In the genomic region with DNA sequence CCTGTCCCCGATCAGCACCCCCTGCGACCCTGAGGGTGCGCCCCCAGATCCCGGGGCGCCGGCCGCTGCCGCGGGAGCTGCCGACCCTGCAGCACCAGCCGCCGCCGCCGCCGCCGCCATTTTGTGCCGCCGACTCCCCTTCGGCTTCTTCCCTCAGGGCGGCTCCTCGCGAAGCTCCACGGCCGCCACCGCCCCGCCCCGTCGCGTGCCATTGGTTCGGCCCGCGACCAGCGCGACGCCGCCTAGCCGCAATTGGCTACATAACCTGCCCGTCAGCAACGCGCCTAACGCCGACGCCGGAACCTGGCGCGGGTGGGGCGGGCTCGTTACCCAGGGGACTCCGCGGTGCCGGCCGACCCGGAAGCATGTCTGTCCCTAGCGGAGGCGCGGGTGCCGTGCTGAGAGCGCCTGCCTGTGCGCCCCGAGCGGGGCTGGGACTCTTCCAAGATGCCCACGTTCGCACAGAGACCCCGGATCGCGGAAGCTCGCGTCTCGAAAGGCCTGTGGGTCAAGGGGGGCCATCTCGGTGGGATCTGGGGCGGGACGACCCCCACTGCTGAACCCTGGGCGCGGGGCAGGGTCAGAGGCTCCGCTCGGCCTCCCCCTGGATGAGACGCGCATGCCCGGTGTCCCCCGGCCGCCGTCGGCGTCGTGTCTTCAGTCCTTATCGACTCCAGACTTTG, we compare ENCODE assay signal across 8 cellular contexts. TPM values are rescaled to one million over a fixed set of nuclear protein-coding genes. Genes with fewer than 3 reads are reported as not detected.
DNase-seq lines count a peak whose midpoint lies in the region; ATAC-seq and TF ChIP-seq lines count a peak whose summit lies in the region.

A gene (minus strand): TSS at position 149 of the 683 bp plus-strand sequence. CDS start 29 bp downstream, at position 120.

- peak; percentile 58 for TF ChIP-seq CTCF in GM12865 (IDR thresholded peaks at IDR 0.05; ENCODE audit: insufficient read depth, low read depth, low read length, missing control alignments)
- peak; percentile 59 to 91 (median 80) for TF ChIP-seq CTCF in ovary (IDR thresholded peaks at IDR 0.05)
- peak in 5 of 6 experiments; percentile 44 to 79 (median 70) for TF ChIP-seq CTCF in thyroid gland (IDR thresholded peaks at IDR 0.05)

- no peaks in the 10 kb centered on the region for H3K9me3 Mint-ChIP-seq in activated naive CD8-positive, alpha-beta T cell treated with anti-CD3 and anti-CD28 coated beads for 36 hours

- H3K4me1 Mint-ChIP-seq in activated naive CD8-positive, alpha-beta T cell treated with anti-CD3 and anti-CD28 coated beads for 36 hours: peaks cover 42% of the 10 kb centered on the region

- intact Hi-C loops in head of caudate nucleus (cut with DNase I) (loop anchor here (10.0 kb wide), 1 partner anchor 45 kb away; a partner anchor contains a TSS), ovary (cut with DNase I) (loop anchor here in 1 of 4 donors (2.0 kb wide), 1 partner anchor 51 kb away; a partner anchor contains a TSS), thyroid gland (cut with DNase I) (no loop called here)

- peaks cover 10% of the 10 kb centered on the region for H3K4me1 ChIP-seq in ovary (ENCODE audit: insufficient read depth)
- H3K4me1 ChIP-seq in thyroid gland: peaks cover 16 to 18% of the 10 kb centered on the region in 2 donors

- ATAC-seq in HG02642 (IDR thresholded peaks at IDR 0.05; ENCODE audit: poor library complexity, unreplicated experiment): peak; percentile 89

- DNase-seq in GM12865 (ENCODE audit: low read depth): peak; percentile 100
- DNase-seq in NCI-H1105 (lab: John Stamatoyannopoulos, UW): peak; percentile 98
- peak; percentile 97 for DNase-seq in SKM-1 treated with dmso at 0.1 percent for 144 hours (lab: John Stamatoyannopoulos, UW; ENCODE audit: unreplicated experiment)
- DNase-seq in activated naive CD8-positive, alpha-beta T cell treated with anti-CD3 and anti-CD28 coated beads for 36 hours: peak; percentile 100
- DNase-seq in head of caudate nucleus: peak; percentile 95 to 100 (median 99)
- DNase-seq in ovary: peak; percentile 98 to 99 (median 99)
- peak; percentile 99 for DNase-seq in thyroid gland

- no peaks in the 10 kb centered on the region for H3K9me3 ChIP-seq in ovary
- no peaks in the 10 kb centered on the region for H3K9me3 ChIP-seq in thyroid gland

- peak within 1 kb of the TSS; percentile 81 for H3K4me3 ChIP-seq in GM12865 (ENCODE audit: low read depth, low read length)
- peak within 1 kb of the TSS; percentile 64 for H3K4me3 ChIP-seq in ovary
- H3K4me3 ChIP-seq in thyroid gland (replicated peaks in 1 of 3): peak within 1 kb of the TSS; percentile 84 to 99 (median 87)

- H3K36me3 ChIP-seq in ovary (no peaks in the 10 kb centered on the region), thyroid gland (peaks cover 41 to 42% of the 10 kb centered on the region in 2 donors)

- no peak for TF ChIP-seq EP300 in ovary (IDR thresholded peaks at IDR 0.05)

- H3K27me3 ChIP-seq in ovary (no peaks in the 10 kb centered on the region), thyroid gland (no peaks in the 10 kb centered on the region)

- peak within 1 kb of the TSS; percentile 90 for H3K27ac Mint-ChIP-seq in activated naive CD8-positive, alpha-beta T cell treated with anti-CD3 and anti-CD28 coated beads for 36 hours

- no peaks in the 10 kb centered on the region for H3K27me3 Mint-ChIP-seq in activated naive CD8-positive, alpha-beta T cell treated with anti-CD3 and anti-CD28 coated beads for 36 hours

- peak within 1 kb of the TSS; percentile 94 for H3K4me3 Mint-ChIP-seq in activated naive CD8-positive, alpha-beta T cell treated with anti-CD3 and anti-CD28 coated beads for 36 hours

- TF ChIP-seq POLR2A in ovary (IDR thresholded peaks at IDR 0.05): peak; percentile 35
- TF ChIP-seq POLR2A in thyroid gland (IDR thresholded peaks at IDR 0.05): peak in 1 of 2 donors; percentile 74

- peaks cover 56% of the 10 kb centered on the region for H3K36me3 Mint-ChIP-seq in activated naive CD8-positive, alpha-beta T cell treated with anti-CD3 and anti-CD28 coated beads for 36 hours

- 0 to 1% (median 0%) methylated on average over 41 to 86 of the region's 86 CpGs for WGBS in ovary, 3 donors
- 0% methylated on average over 6 to 20 of the region's 86 CpGs for WGBS in thyroid gland, 2 donors

- H3K27ac ChIP-seq in ovary (peak within 1 kb of the TSS; percentile 44 to 61), thyroid gland (peak within 1 kb of the TSS; percentile 46 to 84 (median 48))

RNA-seq across cellular contexts. Expression of the gene that starts here (rescaled TPM):
- 10 to 100 TPM; 91.6 to 92.2 TPM for total RNA-seq in activated naive CD8-positive, alpha-beta T cell treated with anti-CD3 and anti-CD28 coated beads for 36 hours
- total RNA-seq in ovary: 100 to 1,000 TPM; 159 to 245 (median 196) TPM
- polyA plus RNA-seq in ovary: 100 to 1,000 TPM in 1 of 2 donors, 10 to 100 TPM in 1; 71.1 to 217 TPM
- 100 to 1,000 TPM; 167 to 307 (median 215) TPM for total RNA-seq in thyroid gland

Comparison
In these comparisons a context has a peak if more than half of its experiments do, and no peak if none do; other contexts are left out.
1. Peak in every context shown above with its lines: DNase-seq, ATAC-seq, H3K4me3 ChIP-seq and H3K27ac ChIP-seq.